ENCODE assay signal across 24 cellular contexts in the genomic region with DNA sequence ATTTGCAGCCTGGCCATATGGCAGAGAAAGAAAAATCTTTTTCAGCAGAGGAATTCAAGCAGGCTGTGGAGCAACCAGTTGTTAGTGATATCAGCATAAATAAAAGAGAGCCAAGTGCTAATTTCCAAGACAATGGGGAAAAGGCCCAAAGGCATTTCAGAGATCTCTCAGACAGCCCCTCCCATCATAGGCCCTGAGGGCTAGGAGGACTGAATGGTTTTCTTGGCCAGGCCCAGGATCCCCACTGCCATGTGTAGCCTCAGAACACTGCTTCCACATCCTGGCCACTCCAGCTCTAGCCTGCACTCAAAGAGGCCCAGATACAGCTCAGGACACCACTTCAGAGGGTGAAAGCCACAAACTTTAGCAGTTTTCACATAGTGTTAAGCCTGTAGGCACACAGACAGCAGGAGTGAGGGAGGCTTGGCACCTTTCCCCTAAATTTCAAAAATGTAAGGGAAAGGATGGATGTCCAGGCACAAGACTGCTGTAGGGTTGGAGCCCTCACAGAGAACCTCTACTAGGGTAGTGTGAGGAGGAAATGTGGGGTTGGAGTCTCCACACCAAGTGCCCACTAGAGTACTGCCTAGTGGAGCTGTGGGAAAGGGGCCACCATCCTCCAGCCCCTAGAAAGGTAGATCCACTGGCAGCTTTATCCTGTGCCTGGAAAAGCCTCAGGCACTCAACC.
DNase-seq lines count a peak whose midpoint lies in the region; ATAC-seq, FAIRE-seq and TF ChIP-seq lines count a peak whose summit lies in the region.
"Had no signal": no experiment of that assay in that cellular context is flagged by ENCODE, and none has a peak within 500 bp of the region (broad histone marks: within the 10 kb centered on the region; RNA-seq: fewer than 3 reads in every experiment).

No MANE protein-coding gene starts in this region.

- TF ChIP-seq EP300 in K562 (IDR thresholded peaks at IDR 0.05; ENCODE audit: low read length) = no peak

- H3K27ac ChIP-seq in breast epithelium (no peak overlapping the region), K562 (ENCODE audit: extremely low read depth, low read depth, low read length) (no peak overlapping the region)

- H3K27ac Mint-ChIP-seq in MCF 10A (ENCODE audit: low read depth, unreplicated experiment) = no peak overlapping the region
- H3K27ac Mint-ChIP-seq: B cell; CD14-positive monocyte; IgD-negative memory B cell; T-helper 1 cell treated with Interleukin-12 subunit alpha and Interleukin-12 subunit beta and Interleukin-4 antibody, amounts not matched to agents 30 μg/mL and 1 μg/mL, for 36 hours had no signal

- DNase-seq in MCF 10A (ENCODE audit: unreplicated experiment) (peak; percentile 5), breast epithelium (ENCODE audit: low spot score in 2 of 2) (no peak), M059J (ENCODE audit: low read depth) (peak; percentile 10), K562 (ENCODE audit: extremely low read depth in 1 of 4, low spot score in 3 of 4) (no peak), dedifferentiated amniotic fluid mesenchymal stem cell (ENCODE audit: extremely low spot score) (no peak), NCI-H187 (lab: John Stamatoyannopoulos, UW) (no peak), DMS114 treated with DMSO at 0.1 percent for 48 hours (lab: John Stamatoyannopoulos, UW; ENCODE audit: unreplicated experiment) (no peak)
- DNase-seq: DMS79 treated with DMSO at 0.1 percent for 48 hours, GOT3, HCEC 1CT, Karpas-422, MM.1S, NCI-H1048, NCI-H1436, NCI-H2029, NCI-H2171 treated with DMSO at 0.1 percent for 48 hours, NCI-H524 treated with DMSO at 0.1 percent for 48 hours, SHP77 had no signal

- H3K4me3 ChIP-seq in breast epithelium (no peak overlapping the region), K562 (no peak overlapping the region)

- H3K36me3 Mint-ChIP-seq in MCF 10A (ENCODE audit: insufficient read depth, unreplicated experiment) = no peaks in the 10 kb centered on the region

- H3K4me3 Mint-ChIP-seq in MCF 10A (ENCODE audit: unreplicated experiment) = no peak overlapping the region
- H3K4me3 Mint-ChIP-seq: B cell; CD14-positive monocyte; T-helper 1 cell treated with Interleukin-12 subunit alpha and Interleukin-12 subunit beta and Interleukin-4 antibody, amounts not matched to agents 30 μg/mL and 1 μg/mL, for 36 hours had no signal

- H3K27me3 ChIP-seq in breast epithelium (no peaks in the 10 kb centered on the region), K562 (ENCODE audit: control insufficient read depth in 2 of 2, insufficient read depth in 2 of 2, low read length in 2 of 2) (no peaks in the 10 kb centered on the region)

- intact Hi-C loops in MCF 10A (cut with micrococcal nuclease) (no loop called here), breast epithelium (cut with DNase I; ENCODE audit: low total_unique reads) (no loop called here), K562 (cut with micrococcal nuclease) (no loop called here)

- TF ChIP-seq CTCF in MCF 10A (IDR thresholded peaks at IDR 0.05; ENCODE audit: unreplicated experiment) (no peak), breast epithelium (IDR thresholded peaks at IDR 0.05) (no peak), K562 (IDR thresholded peaks at IDR 0.05 in 2 of 3, conservative IDR thresholded peaks at IDR 0.05 in 1 of 3; ENCODE audit: insufficient read depth in 2 of 3, low read depth in 1 of 3, low read length in 3 of 3) (no peak)

- TF ChIP-seq POLR2A in breast epithelium (IDR thresholded peaks at IDR 0.05) (no peak), K562 (conservative IDR thresholded peaks at IDR 0.05) (no peak)

- ATAC-seq in K562 (no peak), HG03460 (IDR thresholded peaks at IDR 0.05; ENCODE audit: unreplicated experiment) (no peak)

- H3K4me1 Mint-ChIP-seq in MCF 10A (ENCODE audit: insufficient read depth, unreplicated experiment) = no peaks in the 10 kb centered on the region
- H3K4me1 Mint-ChIP-seq: B cell, CD14-positive monocyte had no signal

- H3K9me3 ChIP-seq in breast epithelium (peaks cover 18 to 22% of the 10 kb centered on the region in 2 donors), K562 (replicated peaks; ENCODE audit: control insufficient read depth, insufficient read depth, low read depth, low read length) (peaks cover 1% of the 10 kb centered on the region; the same call in 1 of the 2 replicates)

- H3K9me1 ChIP-seq in K562 (ENCODE audit: control insufficient read depth, insufficient read depth, low read length) = no peaks in the 10 kb centered on the region

- H2AFZ ChIP-seq in K562 (ENCODE audit: low read depth, low read length) = no peak overlapping the region

- no peaks in the 10 kb centered on the region for H3K27me3 Mint-ChIP-seq in MCF 10A (ENCODE audit: insufficient read depth, unreplicated experiment)
- H3K27me3 Mint-ChIP-seq: B cell, IgD-negative memory B cell had no signal

- no peaks in the 10 kb centered on the region for H4K20me1 ChIP-seq in K562 (replicated peaks; ENCODE audit: control insufficient read depth, insufficient read depth, low read length)

- CTCF ChIA-PET in MCF 10A (lab: Yijun Ruan, JAX) (interaction anchor here (0.5 kb wide), 1 partner anchor 20 kb away, joined by 3 read pairs; no protein-coding TSS in a partner anchor), K562 (lab: Yijun Ruan, JAX; ENCODE audit: low intra/inter-chr PET ratio) (no interaction called here)

- in situ Hi-C loops in K562 (cut with MboI) = no loop called here

- BruUV-seq in MCF 10A (replicated peaks; lab: Mats Ljungman, UMichigan) (no TSS peak), K562 (replicated peaks; lab: Mats Ljungman, UMichigan) (no TSS peak)

- no peaks in the 10 kb centered on the region for H3K4me1 ChIP-seq in breast epithelium
- no peaks in the 10 kb centered on the region; a peak in 1 of 5 replicates for H3K4me1 ChIP-seq in K562 (replicated peaks in 1 of 2; ENCODE audit: control insufficient read depth in 2 of 2, insufficient read depth in 2 of 2, low read length in 2 of 2)

- POLR2A ChIA-PET in MCF 10A (lab: Yijun Ruan, JAX) = no interaction called here
- POLR2A ChIA-PET in K562 (lab: Yijun Ruan, JAX) = interaction anchor here (0.6 kb wide), 1 partner anchor 57 kb away, joined by 3 read pairs; no protein-coding TSS in a partner anchor

- H3K4me2 ChIP-seq in K562 (ENCODE audit: insufficient read depth, low read length) = no peak overlapping the region

- H3K9me3 Mint-ChIP-seq in MCF 10A (ENCODE audit: unreplicated experiment) = no peaks in the 10 kb centered on the region

- no peaks in the 10 kb centered on the region for H3K36me3 ChIP-seq in breast epithelium
- no peaks in the 10 kb centered on the region for H3K36me3 ChIP-seq in K562 (ENCODE audit: control insufficient read depth, insufficient read depth, low read length)

- no peak for FAIRE-seq in K562 (lab: Jason Lieb, UNC)
- FAIRE-seq: GM18507 had no signal

- H3K9ac ChIP-seq in K562 (ENCODE audit: insufficient read depth in 1 of 2, low read depth in 2 of 2, low read length in 2 of 2) = no peak overlapping the region

- TF ChIP-seq RAD21 in K562 (CRISPR knock-in tag; conservative IDR thresholded peaks at IDR 0.05 in 1 of 2, IDR thresholded peaks at IDR 0.05 in 1 of 2) = no peak

- no peaks in the 10 kb centered on the region for H3K79me2 ChIP-seq in K562 (ENCODE audit: control insufficient read depth, insufficient read depth, low read length)

TF ChIP-seq in K562, 482 proteins besides CTCF, POLR2A, EP300 and RAD21:
- TF ChIP-seq, protein P1, sequence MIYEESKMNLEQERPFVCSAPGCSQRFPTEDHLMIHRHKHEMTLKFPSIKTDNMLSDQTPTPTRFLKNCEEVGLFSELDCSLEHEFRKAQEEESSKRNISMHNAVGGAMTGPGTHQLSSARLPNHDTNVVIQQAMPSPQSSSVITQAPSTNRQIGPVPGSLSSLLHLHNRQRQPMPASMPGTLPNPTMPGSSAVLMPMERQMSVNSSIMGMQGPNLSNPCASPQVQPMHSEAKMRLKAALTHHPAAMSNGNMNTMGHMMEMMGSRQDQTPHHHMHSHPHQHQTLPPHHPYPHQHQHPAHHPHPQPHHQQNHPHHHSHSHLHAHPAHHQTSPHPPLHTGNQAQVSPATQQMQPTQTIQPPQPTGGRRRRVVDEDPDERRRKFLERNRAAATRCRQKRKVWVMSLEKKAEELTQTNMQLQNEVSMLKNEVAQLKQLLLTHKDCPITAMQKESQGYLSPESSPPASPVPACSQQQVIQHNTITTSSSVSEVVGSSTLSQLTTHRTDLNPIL (CRISPR knock-in tag; IDR thresholded peaks at IDR 0.05) = no peak
- TF ChIP-seq, protein P2, sequence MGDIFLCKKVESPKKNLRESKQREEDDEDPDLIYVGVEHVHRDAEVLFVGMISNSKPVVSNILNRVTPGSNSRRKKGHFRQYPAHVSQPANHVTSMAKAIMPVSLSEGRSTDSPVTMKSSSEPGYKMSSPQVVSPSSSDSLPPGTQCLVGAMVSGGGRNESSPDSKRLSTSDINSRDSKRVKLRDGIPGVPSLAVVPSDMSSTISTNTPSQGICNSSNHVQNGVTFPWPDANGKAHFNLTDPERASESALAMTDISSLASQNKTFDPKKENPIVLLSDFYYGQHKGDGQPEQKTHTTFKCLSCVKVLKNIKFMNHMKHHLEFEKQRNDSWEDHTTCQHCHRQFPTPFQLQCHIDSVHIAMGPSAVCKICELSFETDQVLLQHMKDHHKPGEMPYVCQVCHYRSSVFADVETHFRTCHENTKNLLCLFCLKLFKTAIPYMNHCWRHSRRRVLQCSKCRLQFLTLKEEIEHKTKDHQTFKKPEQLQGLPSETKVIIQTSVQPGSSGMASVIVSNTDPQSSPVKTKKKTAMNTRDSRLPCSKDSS (IDR thresholded peaks at IDR 0.05; ENCODE audit: low read depth, partially characterized antibody) = peak; percentile 85
- TF ChIP-seq CBX3 (IDR thresholded peaks at IDR 0.05; ENCODE audit: borderline replicate concordance in 1 of 2, low read length in 2 of 2) (peak in 1 of 2 experiments; percentile 98; a peak in 2 of 3 replicates), CBX1 (IDR thresholded peaks at IDR 0.05; ENCODE audit: low read depth) (peak; percentile 82; the same call in 1 of the 2 replicates), HCFC1 (IDR thresholded peaks at IDR 0.05; ENCODE audit: low read depth, low read length) (no peak), TRIM24 (IDR thresholded peaks at IDR 0.05) (0 out of 4 replicates have a peak, but pooled peaks of 1 of the 2 experiments have one; percentile 30), ZFP36 (IDR thresholded peaks at IDR 0.05; ENCODE audit: low read depth, low read length, partially characterized antibody) (peak; percentile 37), XRCC3 (IDR thresholded peaks at IDR 0.05) (0 out of 2 replicates have a peak, but pooled peaks have one; percentile 31), CBX5 (IDR thresholded peaks at IDR 0.05; ENCODE audit: borderline replicate concordance, low read depth) (peak; percentile 96), ZNF584 (CRISPR knock-in tag; IDR thresholded peaks at IDR 0.05; ENCODE audit: low read depth) (peak; percentile 99), MCM5 (IDR thresholded peaks at IDR 0.05; ENCODE audit: low read depth) (no peak), KAT7 (CRISPR knock-in tag; IDR thresholded peaks at IDR 0.05; ENCODE audit: borderline replicate concordance) (no peak), TRIM28 (IDR thresholded peaks at IDR 0.05) (peak; percentile 90)

Comparison
In these comparisons a context has a peak if more than half of its experiments do, and no peak if none do; other contexts are left out.
1. DNase-seq: peak in MCF 10A (single experiment) and M059J (single experiment); none in breast epithelium (0 of 2), K562 (0 of 4), dedifferentiated amniotic fluid mesenchymal stem cell (single experiment), NCI-H187 (0 of 2) and DMS114 treated with DMSO at 0.1 percent for 48 hours (single experiment).